ENCODE assay signal across 8 cellular contexts in genomic region chr16:85027349-85027967, GRCh38. TPM values are rescaled to one million over a fixed set of nuclear protein-coding genes. Genes with fewer than 3 reads are reported as not detected.
DNase-seq lines count a peak whose midpoint lies in the region; ATAC-seq, FAIRE-seq and TF ChIP-seq lines count a peak whose summit lies in the region.

Gene KIAA0513, plus strand, starts transcription at chr16:85027795. Its CDS starts 39,277 bp downstream, at chr16:85067072.

- no peaks in the 10 kb centered on the region for H3K36me3 ChIP-seq in DOHH2 (ENCODE audit: control insufficient read depth, low read length)
- H3K36me3 ChIP-seq in KOPT-K1 (ENCODE audit: insufficient read depth, low read length) = no peaks in the 10 kb centered on the region

- FAIRE-seq in RCC 7860 (lab: Jason Lieb, UNC) = no peak

- H3K27ac ChIP-seq in DOHH2 (ENCODE audit: low read depth, low read length) (no peak within 1 kb of the TSS), KOPT-K1 (ENCODE audit: low read depth, low read length, poor library complexity, severe bottlenecking) (peak within 1 kb of the TSS; percentile 52)

- H4K20me1 ChIP-seq in DOHH2 (ENCODE audit: control insufficient read depth, insufficient read depth, low read depth, low read length) = no peaks in the 10 kb centered on the region

- peak within 1 kb of the TSS; percentile 85 for H3K27ac Mint-ChIP-seq in activated T-helper 17 cell treated with anti-CD3 and anti-CD28 coated beads, Interleukin-2, amount 50 U/mL, for 72 hours
- peak within 1 kb of the TSS; percentile 43 to 83 for H3K27ac Mint-ChIP-seq in natural killer cell treated with Interleukin-12 subunit alpha and Interleukin-12 subunit beta and Interleukin-15 and Interleukin-18, amount 100 ng/mL, for 72 hours

- peak; percentile 30 for TF ChIP-seq CTCF in DOHH2 (IDR thresholded peaks at IDR 0.05; ENCODE audit: low read depth, low read length, poor library complexity, severe bottlenecking)
- TF ChIP-seq CTCF in fibroblast of mammary gland (conservative IDR thresholded peaks at IDR 0.05; ENCODE audit: control insufficient read depth, insufficient read depth, low read depth, low read length) = no peak

- DNase-seq in RCC 7860 (ENCODE audit: low spot score) (peak; percentile 80), fibroblast of mammary gland (ENCODE audit: low read depth) (peak; percentile 87)
- DNase-seq in natural killer cell treated with Interleukin-12 subunit alpha and Interleukin-12 subunit beta and Interleukin-15 and Interleukin-18, amount 100 ng/mL, for 72 hours (ENCODE audit: low spot score) = peak; percentile 98
- peak; percentile 90 for DNase-seq in stimulated activated naive CD4-positive, alpha-beta T cell treated with Interleukin-2 at 50 U/mL for 16 hours (lab: John Stamatoyannopoulos, UW)

- H3K4me3 ChIP-seq in DOHH2 (ENCODE audit: low read length) (peak within 1 kb of the TSS; percentile 77), fibroblast of mammary gland (ENCODE audit: control insufficient read depth, low read depth, low read length) (peak within 1 kb of the TSS; percentile 88)

- H3F3A ChIP-seq in DOHH2 (ENCODE audit: control insufficient read depth, insufficient read depth) = no peaks in the 10 kb centered on the region

- peaks cover 13% of the 10 kb centered on the region for H3K4me1 Mint-ChIP-seq in activated T-helper 17 cell treated with anti-CD3 and anti-CD28 coated beads, Interleukin-2, amount 50 U/mL, for 72 hours
- H3K4me1 Mint-ChIP-seq in natural killer cell treated with Interleukin-12 subunit alpha and Interleukin-12 subunit beta and Interleukin-15 and Interleukin-18, amount 100 ng/mL, for 72 hours (ENCODE audit: low read depth in 2 of 2) = peaks cover 22 to 27% of the 10 kb centered on the region in 2 donors

- peaks cover 5% of the 10 kb centered on the region for H3K36me3 Mint-ChIP-seq in activated T-helper 17 cell treated with anti-CD3 and anti-CD28 coated beads, Interleukin-2, amount 50 U/mL, for 72 hours (ENCODE audit: low read depth)
- H3K36me3 Mint-ChIP-seq in natural killer cell treated with Interleukin-12 subunit alpha and Interleukin-12 subunit beta and Interleukin-15 and Interleukin-18, amount 100 ng/mL, for 72 hours = no peaks in the 10 kb centered on the region

- H3K4me2 ChIP-seq in DOHH2 (ENCODE audit: low read length) = peak within 1 kb of the TSS; percentile 76

- peak within 1 kb of the TSS; percentile 92 for H3K4me3 Mint-ChIP-seq in activated T-helper 17 cell treated with anti-CD3 and anti-CD28 coated beads, Interleukin-2, amount 50 U/mL, for 72 hours
- H3K4me3 Mint-ChIP-seq in natural killer cell treated with Interleukin-12 subunit alpha and Interleukin-12 subunit beta and Interleukin-15 and Interleukin-18, amount 100 ng/mL, for 72 hours = peak within 1 kb of the TSS; percentile 86

- H3K27me3 ChIP-seq in DOHH2 (ENCODE audit: control insufficient read depth, low read length) = peaks cover 26% of the 10 kb centered on the region

- no peaks in the 10 kb centered on the region for H3K9me2 ChIP-seq in DOHH2 (replicated peaks; ENCODE audit: control insufficient read depth, low read length)

- peak; percentile 75 for ATAC-seq in GM21737 (IDR thresholded peaks at IDR 0.05; ENCODE audit: unreplicated experiment)
- ATAC-seq in activated T-helper 17 cell treated with anti-CD3 and anti-CD28 coated beads, Interleukin-2, amount 50 U/mL, for 72 hours (replicated peaks) = peak; percentile 51
- peak; percentile 90 to 95 for ATAC-seq in natural killer cell treated with Interleukin-12 subunit alpha and Interleukin-12 subunit beta and Interleukin-15 and Interleukin-18, amount 100 ng/mL, for 72 hours

- H3K9me3 Mint-ChIP-seq in activated T-helper 17 cell treated with anti-CD3 and anti-CD28 coated beads, Interleukin-2, amount 50 U/mL, for 72 hours = no peaks in the 10 kb centered on the region
- no peaks in the 10 kb centered on the region for H3K9me3 Mint-ChIP-seq in natural killer cell treated with Interleukin-12 subunit alpha and Interleukin-12 subunit beta and Interleukin-15 and Interleukin-18, amount 100 ng/mL, for 72 hours

- H3K4me1 ChIP-seq in DOHH2 (ENCODE audit: control insufficient read depth, low read length) = peaks cover 12% of the 10 kb centered on the region

- H3K9me3 ChIP-seq in DOHH2 (ENCODE audit: control insufficient read depth, insufficient read depth, low read length) = no peaks in the 10 kb centered on the region
- H3K9me3 ChIP-seq in KOPT-K1 (ENCODE audit: insufficient read depth, low read length, poor library complexity, severe bottlenecking) = no peaks in the 10 kb centered on the region

- no peaks in the 10 kb centered on the region for H3K79me2 ChIP-seq in DOHH2 (ENCODE audit: control insufficient read depth, low read length)

- H3K27me3 Mint-ChIP-seq in activated T-helper 17 cell treated with anti-CD3 and anti-CD28 coated beads, Interleukin-2, amount 50 U/mL, for 72 hours = no peaks in the 10 kb centered on the region
- no peaks in the 10 kb centered on the region for H3K27me3 Mint-ChIP-seq in natural killer cell treated with Interleukin-12 subunit alpha and Interleukin-12 subunit beta and Interleukin-15 and Interleukin-18, amount 100 ng/mL, for 72 hours

RNA-seq across cellular contexts. Expression of gene KIAA0513, which starts in this region (rescaled TPM):
- 1 to 10 TPM; 3.9 to 9.6 TPM for total RNA-seq in activated T-helper 17 cell treated with anti-CD3 and anti-CD28 coated beads, Interleukin-2, amount 50 U/mL, for 72 hours
- total RNA-seq in natural killer cell treated with Interleukin-12 subunit alpha and Interleukin-12 subunit beta and Interleukin-15 and Interleukin-18, amount 100 ng/mL, for 72 hours = 1 to 10 TPM; 3.3 to 3.6 TPM
